Comparison of ENCODE assay signal across 8 cellular contexts in the genomic region with DNA sequence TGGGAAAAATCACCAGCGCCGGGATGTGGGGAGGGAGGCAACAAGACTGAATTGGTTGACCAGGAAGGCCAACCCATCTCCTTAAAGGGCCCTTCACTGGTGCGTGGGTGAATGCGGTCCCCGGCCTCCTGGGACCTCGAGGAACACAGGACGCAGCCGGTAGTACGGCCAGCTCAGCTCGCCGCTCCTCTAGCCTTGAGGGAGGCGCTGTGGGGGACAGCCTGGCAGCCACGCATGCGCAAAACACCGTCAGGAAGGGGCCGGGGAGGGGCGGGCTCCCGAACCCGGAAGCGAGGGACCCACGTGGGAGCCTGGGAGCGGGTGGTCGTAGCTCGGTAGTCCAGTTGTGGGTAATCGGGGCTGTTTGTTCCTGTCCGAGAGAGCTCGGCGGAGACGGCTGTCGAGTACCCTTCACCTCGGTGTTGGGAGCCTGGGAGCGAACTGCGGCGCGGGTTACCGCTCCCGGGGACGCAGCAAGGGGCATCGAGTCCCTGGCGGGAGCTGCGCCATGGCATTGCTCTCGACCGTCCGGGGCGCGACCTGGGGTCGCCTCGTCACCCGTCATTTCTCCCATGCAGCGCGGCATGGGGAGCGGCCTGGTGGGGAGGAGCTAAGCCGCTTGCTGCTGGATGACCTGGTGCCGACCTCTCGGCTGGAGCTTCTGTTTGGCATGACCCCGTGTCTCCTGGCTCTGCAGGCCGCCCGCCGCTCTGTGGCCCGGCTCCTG. TPM values are rescaled to one million over a fixed set of nuclear protein-coding genes. Genes with fewer than 3 reads are reported as not detected.
DNase-seq lines count a peak whose midpoint lies in the region; ATAC-seq and TF ChIP-seq lines count a peak whose summit lies in the region.

A gene with protein sequence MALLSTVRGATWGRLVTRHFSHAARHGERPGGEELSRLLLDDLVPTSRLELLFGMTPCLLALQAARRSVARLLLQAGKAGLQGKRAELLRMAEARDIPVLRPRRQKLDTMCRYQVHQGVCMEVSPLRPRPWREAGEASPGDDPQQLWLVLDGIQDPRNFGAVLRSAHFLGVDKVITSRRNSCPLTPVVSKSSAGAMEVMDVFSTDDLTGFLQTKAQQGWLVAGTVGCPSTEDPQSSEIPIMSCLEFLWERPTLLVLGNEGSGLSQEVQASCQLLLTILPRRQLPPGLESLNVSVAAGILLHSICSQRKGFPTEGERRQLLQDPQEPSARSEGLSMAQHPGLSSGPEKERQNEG (plus strand): TSS at position 281 of the 727 bp plus-strand sequence. CDS start 228 bp downstream, at position 509.

- H3K4me3 ChIP-seq in PC-9 (peak within 1 kb of the TSS; percentile 77), muscle layer of duodenum (ENCODE audit: low read depth in 1 of 2, low read length in 2 of 2) (peak within 1 kb of the TSS; percentile 68 to 98)

- no peaks in the 10 kb centered on the region for H3K9me2 ChIP-seq in PC-9 (ENCODE audit: insufficient read depth)

- POLR2A ChIA-PET in PC-9 (lab: Charles Lee; ENCODE audit: unreplicated experiment) = interaction anchor here (0.5 to 1.1 kb wide), 6 partner anchors 9 to 578 kb away, joined by 3 to 5 read pairs (median 4); no protein-coding TSS in a partner anchor

- peaks cover 5% of the 10 kb centered on the region; the same call in 1 of the 2 replicates for H3F3A ChIP-seq in PC-9 (ENCODE audit: insufficient read depth, low read depth)

- CTCF ChIA-PET in PC-9 (lab: Charles Lee) = interaction anchor here (0.6 to 1.0 kb wide), 2 partner anchors 58 to 446 kb away, joined by 3 read pairs; no protein-coding TSS in a partner anchor

- H3K36me3 ChIP-seq in PC-9 (ENCODE audit: low read depth) (no peaks in the 10 kb centered on the region), muscle layer of duodenum (ENCODE audit: control insufficient read depth in 1 of 2, insufficient read depth in 2 of 2, low read length in 2 of 2) (no peaks in the 10 kb centered on the region)

- H2AFZ ChIP-seq in PC-9 = peak within 1 kb of the TSS; percentile 92

- H3K27ac Mint-ChIP-seq in IgD-negative memory B cell = peak within 1 kb of the TSS; percentile 66 to 94 (median 91)
- peak within 1 kb of the TSS; percentile 94 for H3K27ac Mint-ChIP-seq in activated T-cell treated with anti-CD3 and anti-CD28 coated beads, Interleukin-2, amount 50 U/mL, for 24 hours

- BruUV-seq in PC-9 (replicated peaks; lab: Mats Ljungman, UMichigan) = no TSS peak

- H3K79me2 ChIP-seq in PC-9 (ENCODE audit: low read depth) = peaks cover 46% of the 10 kb centered on the region

- H3K27ac ChIP-seq in PC-9 (peak within 1 kb of the TSS; percentile 65), muscle layer of duodenum (ENCODE audit: low read length) (peak within 1 kb of the TSS; percentile 16)

- H3K4me1 Mint-ChIP-seq in IgD-negative memory B cell = peaks cover 20 to 27% (median 21%) of the 10 kb centered on the region in 3 donors
- H3K4me1 Mint-ChIP-seq in activated T-cell treated with anti-CD3 and anti-CD28 coated beads, Interleukin-2, amount 50 U/mL, for 24 hours (ENCODE audit: low read depth) = peaks cover 35% of the 10 kb centered on the region

- no peaks in the 10 kb centered on the region for H3K27me3 Mint-ChIP-seq in IgD-negative memory B cell
- no peaks in the 10 kb centered on the region for H3K27me3 Mint-ChIP-seq in activated T-cell treated with anti-CD3 and anti-CD28 coated beads, Interleukin-2, amount 50 U/mL, for 24 hours

- peak; percentile 95 for DNase-seq in DMS 273 (lab: John Stamatoyannopoulos, UW; ENCODE audit: unreplicated experiment)
- DNase-seq in PC-9 = peak; percentile 86 to 90
- DNase-seq in activated T-cell treated with anti-CD3 and anti-CD28 coated beads, Interleukin-2, amount 50 U/mL, for 24 hours = peak; percentile 95
- peak; percentile 82 to 85 for DNase-seq in stimulated activated CD8-positive, alpha-beta memory T cell treated with anti-CD3 and anti-CD28 coated beads, Interleukin-7, amount 100 ng/mL, for 1 hour (ENCODE audit: low read depth in 2 of 2)

- TF ChIP-seq CTCF in PC-9 (conservative IDR thresholded peaks at IDR 0.05) = no peak

- H4K20me1 ChIP-seq in PC-9 (ENCODE audit: insufficient read depth) = peaks cover 14% of the 10 kb centered on the region; the same call in 1 of the 2 replicates

- H3K4me1 ChIP-seq in PC-9 (replicated peaks; ENCODE audit: insufficient read depth) (peaks cover 8% of the 10 kb centered on the region; the same call in 1 of the 2 replicates), muscle layer of duodenum (ENCODE audit: control insufficient read depth in 1 of 2, insufficient read depth in 2 of 2, low read length in 2 of 2) (peaks cover 7 to 12% of the 10 kb centered on the region in 2 donors)

- H3K27me3 ChIP-seq in PC-9 (ENCODE audit: insufficient read depth, low read depth) (no peaks in the 10 kb centered on the region), muscle layer of duodenum (ENCODE audit: low read depth, low read length) (no peaks in the 10 kb centered on the region)

- no peaks in the 10 kb centered on the region for H3K9me3 Mint-ChIP-seq in IgD-negative memory B cell
- H3K9me3 Mint-ChIP-seq in activated T-cell treated with anti-CD3 and anti-CD28 coated beads, Interleukin-2, amount 50 U/mL, for 24 hours = no peaks in the 10 kb centered on the region

- H3K4me2 ChIP-seq in PC-9 = peak within 1 kb of the TSS; percentile 93

- H3K4me3 Mint-ChIP-seq in IgD-negative memory B cell = peak within 1 kb of the TSS; percentile 89 to 96 (median 92)
- peak within 1 kb of the TSS; percentile 91 for H3K4me3 Mint-ChIP-seq in activated T-cell treated with anti-CD3 and anti-CD28 coated beads, Interleukin-2, amount 50 U/mL, for 24 hours

- intact Hi-C loops in PC-9 (cut with micrococcal nuclease; ENCODE audit: unreplicated experiment) = loop anchor here (5.0 kb wide), 2 partner anchors 756 to 971 kb away; no protein-coding TSS in a partner anchor

- no peaks in the 10 kb centered on the region for H3K9me3 ChIP-seq in PC-9 (ENCODE audit: insufficient read depth, low read depth)
- no peaks in the 10 kb centered on the region for H3K9me3 ChIP-seq in muscle layer of duodenum (ENCODE audit: control insufficient read depth in 1 of 2, low read length in 2 of 2)

- peaks cover 1% of the 10 kb centered on the region for H3K36me3 Mint-ChIP-seq in IgD-negative memory B cell
- H3K36me3 Mint-ChIP-seq in activated T-cell treated with anti-CD3 and anti-CD28 coated beads, Interleukin-2, amount 50 U/mL, for 24 hours (ENCODE audit: low read depth) = peaks cover 65% of the 10 kb centered on the region

- ATAC-seq in GM21447 (IDR thresholded peaks at IDR 0.05; ENCODE audit: unreplicated experiment) = peak; percentile 76
- peak; percentile 86 for ATAC-seq in esophagus mucosa

RNA-seq across cellular contexts. Expression of the gene that starts here (rescaled TPM):
- polyA plus RNA-seq in IgD-negative memory B cell = 10.1 TPM
- 9.6 and 10.9 TPM in 2 replicates for total RNA-seq in PC-9 (2021)
- total RNA-seq in esophagus mucosa = 4.8 TPM

Comparison
In these comparisons a context has a peak if more than half of its experiments do, and no peak if none do; other contexts are left out.
1. Peak in every context shown above with its lines: DNase-seq, ATAC-seq, H3K4me3 ChIP-seq and H3K27ac ChIP-seq.